ENCODE assay signal across 8 cellular contexts in the genomic region with DNA sequence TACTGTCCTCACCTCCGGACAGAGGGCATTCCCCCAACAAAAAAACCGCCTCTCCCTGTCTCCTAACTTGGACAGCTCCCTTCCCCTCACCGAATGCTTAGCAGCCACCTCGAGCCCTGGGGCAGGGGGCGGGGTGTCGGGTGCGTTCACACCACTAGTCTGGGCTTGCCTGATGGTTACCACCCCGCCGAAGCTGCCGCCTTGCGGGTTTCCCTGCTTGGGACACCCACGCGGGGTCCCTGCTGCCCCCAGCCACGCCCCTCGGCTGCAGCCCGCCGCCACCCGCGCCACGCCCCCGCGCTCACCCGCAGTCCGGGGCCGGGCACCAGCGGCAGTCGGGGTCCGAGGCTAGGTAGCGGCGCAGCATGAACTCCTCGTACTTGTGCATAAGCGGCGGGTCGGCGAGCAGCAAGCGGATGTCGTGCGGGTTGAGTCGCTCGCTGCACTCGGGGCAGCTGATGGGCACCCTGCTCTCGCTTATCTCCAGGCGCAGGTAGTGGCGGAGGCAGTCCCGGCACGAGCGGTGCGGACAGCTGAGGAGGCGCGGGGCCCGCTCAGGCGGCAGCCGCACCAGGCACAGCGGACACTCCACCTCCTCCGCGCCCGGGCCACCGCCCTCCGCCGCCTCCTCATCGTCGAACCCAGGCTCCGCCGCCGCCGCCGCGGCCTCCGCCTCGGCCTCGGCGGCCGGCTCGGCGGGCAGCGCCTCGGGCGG. TPM values are rescaled to one million over a fixed set of nuclear protein-coding genes. Genes with fewer than 3 reads are reported as not detected.
A peak's percentile ranks its signal among the peaks of the same experiment; 100 is the strongest.
DNase-seq lines count a peak whose midpoint lies in the region; ATAC-seq and TF ChIP-seq lines count a peak whose summit lies in the region.

No MANE protein-coding gene starts in this region.

- peak overlapping the region; percentile 83 for H3K4me3 Mint-ChIP-seq in glutamatergic neuron (ENCODE audit: unreplicated experiment)

- peak overlapping the region; percentile 92 for H3K4me2 ChIP-seq in parathyroid adenoma (ENCODE audit: low read length)

- peaks cover 15% of the 10 kb centered on the region for H3K4me1 Mint-ChIP-seq in glutamatergic neuron (ENCODE audit: low read depth, unreplicated experiment)

- TF ChIP-seq CTCF in glutamatergic neuron (IDR thresholded peaks at IDR 0.05; ENCODE audit: partially characterized antibody, unreplicated experiment) (no peak), parathyroid adenoma (IDR thresholded peaks at IDR 0.05) (no peak), tibial nerve (IDR thresholded peaks at IDR 0.05) (peak in 2 of 5 experiments; percentile 17 to 29)

- H3K9me3 Mint-ChIP-seq in glutamatergic neuron (ENCODE audit: unreplicated experiment) = peaks cover 5% of the 10 kb centered on the region

- ATAC-seq in GM19043 (IDR thresholded peaks at IDR 0.05; ENCODE audit: low read depth, unreplicated experiment) (peak; percentile 6), HG03460 (IDR thresholded peaks at IDR 0.05; ENCODE audit: unreplicated experiment) (peak; percentile 16)

- TF ChIP-seq POLR2A in Raji (IDR thresholded peaks at IDR 0.05; ENCODE audit: insufficient read depth, low read depth, low read length) (peak; percentile 62; the same call in 1 of the 2 replicates), tibial nerve (IDR thresholded peaks at IDR 0.05) (no peak)

- 0% methylated on average over 7 to 24 of the region's 78 CpGs for WGBS in tibial nerve, 2 donors

- H3K9ac ChIP-seq in parathyroid adenoma = no peak overlapping the region

- no peak for TF ChIP-seq EP300 in tibial nerve (IDR thresholded peaks at IDR 0.05)

- H3K79me2 ChIP-seq in parathyroid adenoma = peaks cover 7% of the 10 kb centered on the region

- no peaks in the 10 kb centered on the region for H3K9me3 ChIP-seq in parathyroid adenoma (ENCODE audit: control insufficient read depth, low read length)
- H3K9me3 ChIP-seq in tibial nerve = no peaks in the 10 kb centered on the region

- H3K36me3 Mint-ChIP-seq in glutamatergic neuron (ENCODE audit: unreplicated experiment) = no peaks in the 10 kb centered on the region

- H3K27ac ChIP-seq in parathyroid adenoma (peak overlapping the region; percentile 59), tibial nerve (peak overlapping the region; percentile 54 to 97 (median 92))

- no peak overlapping the region for H3K27ac Mint-ChIP-seq in glutamatergic neuron (ENCODE audit: unreplicated experiment)

- peak overlapping the region; percentile 84 for H3K4me3 ChIP-seq in parathyroid adenoma (ENCODE audit: low read depth, low read length)
- H3K4me3 ChIP-seq in tibial nerve = peak overlapping the region; percentile 46 to 97 (median 88)

- peak overlapping the region; percentile 66 for H2AFZ ChIP-seq in parathyroid adenoma

- peaks cover 5% of the 10 kb centered on the region for H3K4me1 ChIP-seq in parathyroid adenoma
- peaks cover 0 to 45% (median 23%) of the 10 kb centered on the region in 4 donors for H3K4me1 ChIP-seq in tibial nerve

- H3K27me3 ChIP-seq in parathyroid adenoma (ENCODE audit: control insufficient read depth, insufficient read depth, low read length) (no peaks in the 10 kb centered on the region), tibial nerve (no peaks in the 10 kb centered on the region)

- H3K36me3 ChIP-seq in parathyroid adenoma (ENCODE audit: control insufficient read depth, insufficient read depth, low read length) (no peaks in the 10 kb centered on the region), tibial nerve (no peaks in the 10 kb centered on the region)

- H3K27me3 Mint-ChIP-seq in glutamatergic neuron (ENCODE audit: unreplicated experiment) = peaks cover 3% of the 10 kb centered on the region

- DNase-seq in AG20443 (ENCODE audit: low spot score) (peak; percentile 73), glutamatergic neuron (peak; percentile 73), tibial nerve (ENCODE audit: low spot score in 2 of 2) (no peak)
- DNase-seq in activated naive CD4-positive, alpha-beta T cell (lab: John Stamatoyannopoulos, UW) = peak in 3 of 4 experiments; percentile 19 to 59 (median 41)

RNA-seq across cellular contexts. Expression of a gene that starts 0.7 kb away (rescaled TPM):
- total RNA-seq in glutamatergic neuron (ENCODE audit: unreplicated experiment) (18.7 TPM), tibial nerve (10 to 100 TPM; 13.9 to 22.9 (median 17.2) TPM)

Comparison
In these comparisons a context has a peak if more than half of its experiments do, and no peak if none do; other contexts are left out.
1. DNase-seq: peak in AG20443 (single experiment), activated naive CD4-positive, alpha-beta T cell (3 of 4) and glutamatergic neuron (single experiment); none in tibial nerve (0 of 2).